In the genomic region with DNA sequence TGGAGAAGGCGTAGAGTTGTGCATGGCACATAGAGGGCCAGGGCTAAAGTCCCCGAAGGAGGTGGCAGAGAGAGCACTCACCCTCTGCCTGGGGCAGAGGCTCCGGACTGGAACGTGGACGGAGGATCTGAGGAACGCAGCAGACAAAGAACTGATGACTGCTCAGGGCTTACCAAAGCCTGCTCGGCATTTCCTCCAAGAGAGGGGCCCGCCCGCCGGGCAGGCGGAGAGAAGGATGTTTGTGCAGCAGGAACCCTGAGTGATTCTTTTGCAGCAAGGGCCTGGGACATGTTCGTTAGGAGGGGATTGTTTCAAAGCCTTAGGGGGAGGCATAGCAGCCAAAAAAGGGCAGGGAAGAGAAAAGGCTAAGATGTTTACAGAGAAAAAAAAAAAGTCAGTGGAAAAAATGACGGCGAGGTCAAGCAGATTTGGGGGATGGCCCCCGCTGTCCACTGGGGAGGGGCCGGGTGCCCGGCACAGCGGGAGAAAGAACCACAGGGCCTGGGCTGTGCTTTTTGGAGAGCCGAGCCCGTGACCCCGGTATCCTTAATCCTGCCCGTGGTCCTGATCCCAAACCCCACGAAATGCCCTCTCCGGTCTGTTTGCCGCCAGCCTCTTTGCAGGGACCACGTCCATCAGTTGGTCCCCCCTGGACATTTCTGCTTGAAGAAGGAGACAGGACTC, we compare ENCODE assay signal across 14 cellular contexts.
DNase-seq lines count a peak whose midpoint lies in the region; ATAC-seq and TF ChIP-seq lines count a peak whose summit lies in the region.
"Had no signal": no experiment of that assay in that cellular context is flagged by ENCODE, and none has a peak within 500 bp of the region (broad histone marks: within the 10 kb centered on the region; RNA-seq: fewer than 3 reads in every experiment).

No MANE protein-coding gene starts in this region.

- 57% methylated on average over 26 of the region's 26 CpGs for whole genome bisulfite sequencing in suprapubic skin

- intact Hi-C loops in lower lobe of right lung (cut with DNase I): no loop called here

- no peak for DNase-seq in chondrocyte (ENCODE audit: low spot score)
- DNase-seq in lower lobe of right lung: no peak
- DNase-seq in suprapubic skin (ENCODE audit: low spot score in 2 of 2): no peak
- DNase-seq in effector CD8-positive, alpha-beta T cell (lab: John Stamatoyannopoulos, UW): no peak
- no peak for DNase-seq in NOMO-1 treated with DMSO at 0.1 percent for 48 hours (lab: John Stamatoyannopoulos, UW; ENCODE audit: unreplicated experiment)
- DNase-seq: activated effector memory CD4-positive, alpha-beta T cell treated with Interleukin-2 at 50 U/mL for 16 hours; ovary; SK-N-SH; stimulated activated CD4-positive, alpha-beta T cell treated with anti-CD3 and anti-CD28 coated beads, Interleukin-15, amount 100 ng/mL, for 24 hours had no signal

- H3K27me3 ChIP-seq in lower lobe of right lung (ENCODE audit: low read depth) (peaks cover 10% of the 10 kb centered on the region), suprapubic skin (no peaks in the 10 kb centered on the region)
- H3K27me3 ChIP-seq: ovary had no signal

- peak overlapping the region; percentile 94 for H3K27ac Mint-ChIP-seq in chondrocyte (ENCODE audit: unreplicated experiment)

- POLR2A ChIA-PET in HEK293 (lab: Yijun Ruan, JAX): no interaction called here

- no peaks in the 10 kb centered on the region for H3K9me3 Mint-ChIP-seq in chondrocyte (ENCODE audit: low read depth)

- H3K27ac ChIP-seq in HEK293 (ENCODE audit: extremely low read depth, low read depth, low read length) (peak overlapping the region; percentile 22; the same call in 1 of the 2 replicates), lower lobe of right lung (no peak overlapping the region), suprapubic skin (peak overlapping the region; percentile 28)
- H3K27ac ChIP-seq: cardiac muscle cell, epithelial cell of prostate, ovary had no signal

- CTCF ChIA-PET in HEK293 (lab: Yijun Ruan, JAX): no interaction called here

- no peaks in the 10 kb centered on the region for H3K9me3 ChIP-seq in HEK293 (ENCODE audit: control insufficient read depth, insufficient read depth, low read depth, low read length)
- no peaks in the 10 kb centered on the region for H3K9me3 ChIP-seq in lower lobe of right lung
- no peaks in the 10 kb centered on the region for H3K9me3 ChIP-seq in suprapubic skin
- H3K9me3 ChIP-seq: ovary, SK-N-SH had no signal

- TF ChIP-seq CTCF in HEK293 (tag by site-specific recombination; IDR thresholded peaks at IDR 0.05) (no peak), chondrocyte (IDR thresholded peaks at IDR 0.05) (no peak), lower lobe of right lung (IDR thresholded peaks at IDR 0.05) (no peak), suprapubic skin (IDR thresholded peaks at IDR 0.05) (no peak)

- ATAC-seq in lower lobe of right lung: peak; percentile 24 to 33
- no peak for ATAC-seq in HG02973 (IDR thresholded peaks at IDR 0.05; ENCODE audit: unreplicated experiment)
- ATAC-seq in GM21526 (IDR thresholded peaks at IDR 0.05; ENCODE audit: low FRiP score, unreplicated experiment): no peak

- H3K4me1 Mint-ChIP-seq in chondrocyte (ENCODE audit: low read depth): peaks cover 19% of the 10 kb centered on the region

- TF ChIP-seq POLR2A in suprapubic skin (IDR thresholded peaks at IDR 0.05): no peak

- H3K27me3 Mint-ChIP-seq in chondrocyte (ENCODE audit: low read depth): peaks cover 2% of the 10 kb centered on the region

- no peaks in the 10 kb centered on the region for H3K36me3 ChIP-seq in HEK293 (ENCODE audit: control insufficient read depth in 2 of 2, insufficient read depth in 1 of 2, low read length in 2 of 2)
- H3K36me3 ChIP-seq in lower lobe of right lung: no peaks in the 10 kb centered on the region
- H3K36me3 ChIP-seq in suprapubic skin: no peaks in the 10 kb centered on the region
- H3K36me3 ChIP-seq: cardiac muscle cell, ovary had no signal

- H3K4me3 Mint-ChIP-seq in chondrocyte (ENCODE audit: unreplicated experiment): peak overlapping the region; percentile 33

- no peak overlapping the region for H3K4me3 ChIP-seq in HEK293 (ENCODE audit: low read depth, low read length)
- H3K4me3 ChIP-seq in lower lobe of right lung: no peak overlapping the region
- H3K4me3 ChIP-seq in suprapubic skin: no peak overlapping the region
- H3K4me3 ChIP-seq: cardiac muscle cell, ovary had no signal

- H3K4me1 ChIP-seq in HEK293 (ENCODE audit: control insufficient read depth, insufficient read depth, low read length) (peaks cover 16% of the 10 kb centered on the region), lower lobe of right lung (peaks cover 10% of the 10 kb centered on the region), suprapubic skin (peaks cover 9% of the 10 kb centered on the region)

- no peak for TF ChIP-seq EP300 in suprapubic skin (IDR thresholded peaks at IDR 0.05)

- H3K36me3 Mint-ChIP-seq in chondrocyte (ENCODE audit: low read depth): no peaks in the 10 kb centered on the region

TF ChIP-seq in HEK293, 187 proteins besides CTCF, POLR2A, EP300 and RAD21:
- TF ChIP-seq SCRT2 (tag by site-specific recombination; IDR thresholded peaks at IDR 0.05) (no peak), ZNF202 (tag by site-specific recombination; IDR thresholded peaks at IDR 0.05; ENCODE audit: borderline replicate concordance) (0 out of 2 replicates have a peak, but pooled peaks have one; percentile 61), ZNF654 (tag by site-specific recombination; IDR thresholded peaks at IDR 0.05; ENCODE audit: low read depth) (no peak), SETDB1 (IDR thresholded peaks at IDR 0.05; ENCODE audit: insufficient read length, low read length) (no peak), ZNF341 (tag by site-specific recombination; IDR thresholded peaks at IDR 0.05; ENCODE audit: low read depth) (0 out of 2 replicates have a peak, but pooled peaks have one; percentile 26)

Comparison
In these comparisons a context has a peak if more than half of its experiments do, and no peak if none do; other contexts are left out.
1. ATAC-seq: peak in lower lobe of right lung (2 of 2); none in HG02973 (single experiment) and GM21526 (single experiment).